In the genomic region with DNA sequence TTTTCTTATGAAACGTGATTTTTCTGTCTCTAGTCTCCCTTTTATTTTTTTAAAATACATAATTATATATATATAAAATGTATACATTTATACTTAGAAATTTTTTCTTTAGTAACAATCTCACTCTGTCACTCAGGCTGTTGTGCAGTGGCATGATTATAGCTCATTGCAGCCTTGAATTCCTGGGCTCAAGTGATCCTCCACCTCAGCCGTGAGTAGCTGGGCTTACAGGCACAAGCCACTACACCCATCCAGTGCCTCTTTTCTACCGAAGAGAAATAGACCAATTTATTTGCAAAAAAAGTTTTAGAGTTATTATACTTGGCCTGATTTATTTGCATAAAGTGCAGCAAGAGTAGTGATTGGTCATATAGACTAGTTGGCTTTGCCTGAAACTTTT, we compare ENCODE assay signal across 35 cellular contexts.
"Had no signal": no experiment of that assay in that cellular context is flagged by ENCODE, and none has a peak within 500 bp of the region (broad histone marks: within the 10 kb centered on the region; RNA-seq: fewer than 3 reads in every experiment).

No MANE protein-coding gene starts in this region.

- H3K4me1 ChIP-seq: ascending aorta, breast epithelium, gastrocnemius medialis had no signal

- H3K4me3 ChIP-seq: ascending aorta, breast epithelium, cardiac muscle cell, coronary artery, dorsolateral prefrontal cortex, gastrocnemius medialis, heart left ventricle had no signal

- H3K36me3 ChIP-seq: ascending aorta, breast epithelium, cardiac muscle cell, gastrocnemius medialis, heart left ventricle had no signal

- H3K27ac Mint-ChIP-seq: activated CD4-positive, alpha-beta T cell treated with anti-CD3 and anti-CD28 coated beads, Interleukin-2, amount 10 ng/mL, durations not matched to agents 7 days and 5 days; activated CD8-positive, alpha-beta memory T cell treated with anti-CD3 and anti-CD28 coated beads, Interleukin-2, amount 10 ng/mL, durations not matched to agents 7 days and 5 days; activated CD8-positive, alpha-beta T cell treated with anti-CD3 and anti-CD28 coated beads for 36 hours; activated naive CD4-positive, alpha-beta T cell treated with anti-CD3 and anti-CD28 coated beads, Interleukin-2, amount 10 ng/mL, durations not matched to agents 7 days and 5 days; activated naive CD4-positive, alpha-beta T cell treated with anti-CD3 and anti-CD28 coated beads, Interleukin-2, amount 50 U/mL, for 72 hours; activated naive CD8-positive, alpha-beta T cell treated with anti-CD3 and anti-CD28 coated beads, Interleukin-2, amount 10 ng/mL, durations not matched to agents 7 days and 5 days; activated T-cell treated with anti-CD3 and anti-CD28 coated beads, Interleukin-2, amount 50 U/mL, for 24 hours; activated T-cell treated with anti-CD3 and anti-CD28 coated beads, Interleukin-2, amount 50 U/mL, for 72 hours; brain; dendritic cell treated with granulocyte-macrophage colony-stimulating factor and Interleukin-4, amounts not matched to agents 40 ng/mL and 50 ng/mL, for 4 days; endodermal cell; T-helper 17 cell; T-helper 2 cell treated with Interferon-gamma antibody and Interleukin-4, amounts not matched to agents 5 μg/mL and 100 μg/mL, for 36 hours had no signal

- DNase-seq: activated CD4-positive, alpha-beta T cell treated with anti-CD3 and anti-CD28 coated beads for 1 hour; activated CD4-positive, alpha-beta T cell treated with anti-CD3 and anti-CD28 coated beads for 4 hours; activated CD4-positive, alpha-beta T cell treated with anti-CD3 and anti-CD28 coated beads, Interleukin-2, amount 10 ng/mL, durations not matched to agents 7 days and 5 days; activated CD4-positive, alpha-beta T cell treated with anti-CD3 and anti-CD28 coated beads, Interleukin-2, amount 50 U/mL, for 48 hours; activated CD8-positive, alpha-beta memory T cell treated with anti-CD3 and anti-CD28 coated beads, Interleukin-2, amount 10 ng/mL, durations not matched to agents 7 days and 5 days; activated CD8-positive, alpha-beta memory T cell treated with anti-CD3 and anti-CD28 coated beads, Interleukin-2, amount 50 U/mL, for 48 hours; activated CD8-positive, alpha-beta T cell treated with anti-CD3 and anti-CD28 coated beads for 36 hours; activated gamma-delta T cell; activated naive CD4-positive, alpha-beta T cell; activated naive CD4-positive, alpha-beta T cell treated with anti-CD3 and anti-CD28 coated beads, Interleukin-2, amount 10 ng/mL, durations not matched to agents 7 days and 5 days; activated naive CD8-positive, alpha-beta T cell treated with anti-CD3 and anti-CD28 coated beads, Interleukin-2, amount 10 ng/mL, durations not matched to agents 7 days and 5 days; activated T-cell treated with anti-CD3 and anti-CD28 coated beads for 4 hours; activated T-cell treated with anti-CD3 and anti-CD28 coated beads, Interleukin-2, amount 50 U/mL, for 24 hours; activated T-cell treated with anti-CD3 and anti-CD28 coated beads, Interleukin-2, amount 50 U/mL, for 72 hours; central memory CD4-positive, alpha-beta T cell; cerebellar nuclear complex; dorsolateral prefrontal cortex; effector memory CD4-positive, alpha-beta T cell; endodermal cell; foreskin keratinocyte; gastrocnemius medialis; glutamatergic neuron; heart left ventricle; T-helper 1 cell; T-helper 17 cell; T1000 had no signal

- ATAC-seq: activated CD8-positive, alpha-beta memory T cell treated with anti-CD3 and anti-CD28 coated beads, Interleukin-2, amount 10 ng/mL, durations not matched to agents 7 days and 5 days; activated CD8-positive, alpha-beta T cell treated with anti-CD3 and anti-CD28 coated beads for 36 hours; activated naive CD4-positive, alpha-beta T cell treated with anti-CD3 and anti-CD28 coated beads, Interleukin-2, amount 50 U/mL, for 72 hours; activated T-cell treated with anti-CD3 and anti-CD28 coated beads, Interleukin-2, amount 50 U/mL, for 72 hours; esophagus mucosa; foreskin keratinocyte; gastrocnemius medialis; heart left ventricle; T-helper 17 cell had no signal

- H3K4me3 Mint-ChIP-seq: activated CD4-positive, alpha-beta T cell treated with anti-CD3 and anti-CD28 coated beads, Interleukin-2, amount 10 ng/mL, durations not matched to agents 7 days and 5 days; activated CD8-positive, alpha-beta memory T cell treated with anti-CD3 and anti-CD28 coated beads, Interleukin-2, amount 10 ng/mL, durations not matched to agents 7 days and 5 days; activated CD8-positive, alpha-beta T cell treated with anti-CD3 and anti-CD28 coated beads for 36 hours; activated naive CD4-positive, alpha-beta T cell treated with anti-CD3 and anti-CD28 coated beads, Interleukin-2, amount 10 ng/mL, durations not matched to agents 7 days and 5 days; activated naive CD8-positive, alpha-beta T cell treated with anti-CD3 and anti-CD28 coated beads, Interleukin-2, amount 10 ng/mL, durations not matched to agents 7 days and 5 days; activated T-cell treated with anti-CD3 and anti-CD28 coated beads, Interleukin-2, amount 50 U/mL, for 24 hours; activated T-cell treated with anti-CD3 and anti-CD28 coated beads, Interleukin-2, amount 50 U/mL, for 72 hours; brain; dendritic cell treated with granulocyte-macrophage colony-stimulating factor and Interleukin-4, amounts not matched to agents 40 ng/mL and 50 ng/mL, for 4 days; endodermal cell; T-helper 17 cell; T-helper 2 cell treated with Interferon-gamma antibody and Interleukin-4, amounts not matched to agents 5 μg/mL and 100 μg/mL, for 36 hours had no signal

- H3K27me3 ChIP-seq: ascending aorta, breast epithelium, cardiac muscle cell, dorsolateral prefrontal cortex, foreskin keratinocyte, gastrocnemius medialis, heart left ventricle had no signal

- H3K36me3 Mint-ChIP-seq: activated naive CD4-positive, alpha-beta T cell treated with anti-CD3 and anti-CD28 coated beads, Interleukin-2, amount 10 ng/mL, durations not matched to agents 7 days and 5 days had no signal

- H3K9me3 ChIP-seq: gastrocnemius medialis had no signal

- H3K27me3 Mint-ChIP-seq: activated CD4-positive, alpha-beta T cell treated with anti-CD3 and anti-CD28 coated beads, Interleukin-2, amount 10 ng/mL, durations not matched to agents 7 days and 5 days; activated CD8-positive, alpha-beta memory T cell treated with anti-CD3 and anti-CD28 coated beads, Interleukin-2, amount 10 ng/mL, durations not matched to agents 7 days and 5 days; activated CD8-positive, alpha-beta T cell treated with anti-CD3 and anti-CD28 coated beads for 36 hours; activated naive CD4-positive, alpha-beta T cell treated with anti-CD3 and anti-CD28 coated beads, Interleukin-2, amount 10 ng/mL, durations not matched to agents 7 days and 5 days; activated naive CD8-positive, alpha-beta T cell treated with anti-CD3 and anti-CD28 coated beads, Interleukin-2, amount 10 ng/mL, durations not matched to agents 7 days and 5 days; activated T-cell treated with anti-CD3 and anti-CD28 coated beads, Interleukin-2, amount 50 U/mL, for 24 hours; brain; dendritic cell treated with granulocyte-macrophage colony-stimulating factor and Interleukin-4, amounts not matched to agents 40 ng/mL and 50 ng/mL, for 4 days; T-helper 17 cell had no signal

- H3K27ac ChIP-seq: ascending aorta, breast epithelium, cardiac muscle cell, coronary artery, dorsolateral prefrontal cortex, foreskin keratinocyte, gastrocnemius medialis, heart left ventricle had no signal

- H3K4me1 Mint-ChIP-seq: activated CD4-positive, alpha-beta T cell treated with anti-CD3 and anti-CD28 coated beads, Interleukin-2, amount 10 ng/mL, durations not matched to agents 7 days and 5 days; activated CD8-positive, alpha-beta memory T cell treated with anti-CD3 and anti-CD28 coated beads, Interleukin-2, amount 10 ng/mL, durations not matched to agents 7 days and 5 days; activated naive CD4-positive, alpha-beta T cell treated with anti-CD3 and anti-CD28 coated beads, Interleukin-2, amount 10 ng/mL, durations not matched to agents 7 days and 5 days; activated naive CD8-positive, alpha-beta T cell treated with anti-CD3 and anti-CD28 coated beads, Interleukin-2, amount 10 ng/mL, durations not matched to agents 7 days and 5 days had no signal
